ENCODE assay signal across 23 cellular contexts in the genomic region with DNA sequence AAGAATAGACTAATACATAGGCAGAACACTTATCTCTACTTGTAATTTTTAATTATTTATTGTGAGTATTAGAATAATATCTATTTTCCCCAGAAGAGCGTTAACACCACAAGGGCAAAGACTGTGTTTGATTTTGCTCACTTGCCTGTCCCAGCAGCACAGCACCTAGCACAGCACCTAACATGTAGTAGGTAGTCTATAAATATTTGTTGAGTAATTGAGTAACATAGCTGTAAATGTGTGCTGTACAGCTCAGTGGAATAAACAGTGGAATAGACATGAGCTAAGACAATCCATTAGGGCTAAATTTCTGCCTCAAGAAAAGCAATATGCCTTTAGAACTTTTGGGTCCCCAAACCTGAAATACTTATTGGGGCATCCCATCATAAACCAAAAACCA.
"Had no signal": no experiment of that assay in that cellular context is flagged by ENCODE, and none has a peak within 500 bp of the region (broad histone marks: within the 10 kb centered on the region; RNA-seq: fewer than 3 reads in every experiment).

No MANE protein-coding gene starts in this region.

- H3K36me3 ChIP-seq: esophagus muscularis mucosa, gastroesophageal sphincter, heart left ventricle, left lung, lower lobe of right lung had no signal

- H3K27me3 ChIP-seq: dorsolateral prefrontal cortex, esophagus muscularis mucosa, gastroesophageal sphincter, heart left ventricle, hepatocyte, left lung had no signal

- H3K27me3 Mint-ChIP-seq: naive B cell had no signal

- H3K27ac Mint-ChIP-seq: immature natural killer cell had no signal

- H3K9me3 ChIP-seq: esophagus muscularis mucosa, gastroesophageal sphincter, heart left ventricle, left lung, lower lobe of right lung, mucosa of descending colon had no signal

- DNase-seq: dermis blood vessel endothelial cell; dorsolateral prefrontal cortex; effector CD4-positive, alpha-beta T cell; effector memory CD4-positive, alpha-beta T cell; foreskin keratinocyte; heart left ventricle; hypothalamus; immature natural killer cell; islet precursor cell; kidney; kidney glomerular epithelial cell; left colon; left lung; left ventricle myocardium superior; lower lobe of right lung; mesenchymal stem cell; mucosa of descending colon; naive B cell had no signal

- ATAC-seq: foreskin keratinocyte, gastroesophageal sphincter, heart left ventricle, left colon, left lung, left ventricle myocardium superior, lower lobe of right lung, mucosa of descending colon had no signal

- H3K36me3 Mint-ChIP-seq: immature natural killer cell, naive B cell had no signal

- H3K27ac ChIP-seq: coronary artery, dorsolateral prefrontal cortex, esophagus muscularis mucosa, foreskin keratinocyte, gastroesophageal sphincter, heart left ventricle, hepatocyte, left lung, lower lobe of right lung had no signal

- H3K4me3 ChIP-seq: coronary artery, dorsolateral prefrontal cortex, esophagus muscularis mucosa, gastroesophageal sphincter, heart left ventricle, hepatocyte, left lung, lower lobe of right lung, mucosa of descending colon had no signal

- H3K4me1 Mint-ChIP-seq: immature natural killer cell, naive B cell had no signal

- H3K4me1 ChIP-seq: esophagus muscularis mucosa, foreskin keratinocyte, gastroesophageal sphincter, heart left ventricle, left lung, lower lobe of right lung had no signal

- H3K4me3 Mint-ChIP-seq: immature natural killer cell, mesothelial cell of epicardium, naive B cell had no signal
